ENCODE assay signal across 21 cellular contexts in the genomic region with DNA sequence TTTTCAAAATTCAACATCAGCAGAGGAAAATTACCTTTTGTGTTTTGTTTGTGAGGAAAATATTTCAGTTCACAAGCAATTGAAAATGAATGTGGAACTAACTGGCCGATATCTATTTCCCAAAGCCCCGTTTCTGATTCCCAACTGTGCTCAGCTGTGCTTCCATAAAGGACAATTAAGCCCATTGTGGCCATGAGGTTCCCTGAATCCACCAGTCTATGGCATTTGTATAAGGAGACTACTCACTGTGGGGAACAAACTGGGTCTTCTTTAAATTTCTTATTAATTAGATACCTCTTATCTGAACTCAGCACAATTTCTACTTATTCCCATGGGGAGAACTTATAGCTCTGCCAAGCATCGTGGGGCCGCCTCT.
"Had no signal": no experiment of that assay in that cellular context is flagged by ENCODE, and none has a peak within 500 bp of the region (broad histone marks: within the 10 kb centered on the region; RNA-seq: fewer than 3 reads in every experiment).

No MANE protein-coding gene starts in this region.

- ATAC-seq: effector memory CD8-positive, alpha-beta T cell; naive thymus-derived CD4-positive, alpha-beta T cell; sciatic nerve; stimulated activated memory B cell treated with anti-CD40 and anti-IgM and Interleukin-4, amounts not matched to agents 10 μg/mL and 1 μg/mL and 100 μg/mL, for 72 hours; stimulated activated naive CD8-positive, alpha-beta T cell treated with anti-CD3 and anti-CD28 coated beads, Interleukin-15, Interleukin-2, amounts not matched to agents 100 U/mL and 50 U/mL, for 24 hours had no signal

- H3K9me3 ChIP-seq: esophagus squamous epithelium, ovary, thoracic aorta, tibial nerve, upper lobe of left lung had no signal

- H3K27ac ChIP-seq: esophagus squamous epithelium, ovary, thoracic aorta, tibial nerve, upper lobe of left lung had no signal

- DNase-seq: cortex of kidney; effector memory CD8-positive, alpha-beta T cell; erythroblast; esophagus squamous epithelium; foreskin melanocyte; immature natural killer cell; mesenchymal stem cell; naive thymus-derived CD4-positive, alpha-beta T cell; occipital lobe; ovary; stimulated activated CD4-positive, alpha-beta T cell treated with anti-CD3 and anti-CD28 coated beads, Interleukin-12 subunit alpha, Interleukin-12 subunit beta, amount 100 ng/mL, for 4 hours; stimulated activated CD4-positive, alpha-beta T cell treated with anti-CD3 and anti-CD28 coated beads, Interleukin-2, amount 100 ng/mL, for 24 hours; stimulated activated CD4-positive, alpha-beta T cell treated with anti-CD3 and anti-CD28 coated beads, Interleukin-4, amount 100 ng/mL, for 24 hours; stimulated activated naive CD8-positive, alpha-beta T cell treated with anti-CD3 and anti-CD28 coated beads, Interleukin-15, Interleukin-2, amounts not matched to agents 100 U/mL and 50 U/mL, for 24 hours; upper lobe of left lung had no signal

- H3K4me3 ChIP-seq: esophagus squamous epithelium, lung, ovary, smooth muscle cell, thoracic aorta, tibial nerve, upper lobe of left lung had no signal

- H3K4me1 ChIP-seq: esophagus squamous epithelium had no signal

- H3K36me3 ChIP-seq: esophagus squamous epithelium, ovary, thoracic aorta, tibial nerve, upper lobe of left lung had no signal

- H3K27me3 ChIP-seq: ovary, tibial nerve, upper lobe of left lung had no signal
